ENCODE assay signal across 8 cellular contexts in genomic region chr2:135741043-135741394, GRCh38. TPM values are rescaled to one million over a fixed set of nuclear protein-coding genes. Genes with fewer than 3 reads are reported as not detected.
DNase-seq lines count a peak whose midpoint lies in the region; ATAC-seq, FAIRE-seq and TF ChIP-seq lines count a peak whose summit lies in the region.

No MANE protein-coding gene starts in this region.

- 83 to 84% (median 83%) methylated on average over 11 of the region's 11 CpGs for WGBS in heart left ventricle, 4 donors
- WGBS in mammary epithelial cell (ENCODE audit: low coverage, missing lambda C conversion rate), result 75% methylated on average over 11 of the region's 11 CpGs
- WGBS in upper lobe of left lung, 2 donors, result 82 to 83% methylated on average over 11 of the region's 11 CpGs

- peak overlapping the region in 10 of 12 donors; percentile 90 to 100 (median 98) for H3K27ac ChIP-seq in heart left ventricle
- no peak overlapping the region for H3K27ac ChIP-seq in mammary epithelial cell (ENCODE audit: insufficient read depth, low read depth, low read length)
- peak overlapping the region in 3 of 4 donors; percentile 99 to 100 (median 100) for H3K27ac ChIP-seq in upper lobe of left lung

- no peak for TF ChIP-seq CTCF in heart left ventricle (IDR thresholded peaks at IDR 0.05)
- TF ChIP-seq CTCF in mammary epithelial cell (conservative IDR thresholded peaks at IDR 0.05 in 1 of 2, IDR thresholded peaks at IDR 0.05 in 1 of 2; ENCODE audit: extremely low read depth in 1 of 2, insufficient read depth in 1 of 2, low read depth in 1 of 2, low read length in 2 of 2), result no peak
- no peak for TF ChIP-seq CTCF in upper lobe of left lung (IDR thresholded peaks at IDR 0.05)

- FAIRE-seq in HTR-8/SVneo (lab: Jason Lieb, UNC), result no peak

- in situ Hi-C loops in mammary epithelial cell (cut with MboI; ENCODE audit: low sequenced_read_pairs in 2 of 2), result no loop called here

- H3K27ac Mint-ChIP-seq in natural killer cell treated with Interleukin-12 subunit alpha and Interleukin-12 subunit beta and Interleukin-15 and Interleukin-18, amount 100 ng/mL, for 72 hours, result peak overlapping the region; percentile 92 to 98

- no peaks in the 10 kb centered on the region for H3K27me3 ChIP-seq in heart left ventricle
- H3K27me3 ChIP-seq in mammary epithelial cell (ENCODE audit: insufficient read depth, low read length), result no peaks in the 10 kb centered on the region
- H3K27me3 ChIP-seq in upper lobe of left lung, result no peaks in the 10 kb centered on the region

- DNase-seq in heart left ventricle (no peak), left cardiac atrium (no peak), mammary epithelial cell (no peak), upper lobe of left lung (no peak), HTR-8/SVneo (ENCODE audit: insufficient read length, low spot score) (no peak), cerebellar cortex (ENCODE audit: low spot score) (no peak)
- no peak for DNase-seq in natural killer cell treated with Interleukin-12 subunit alpha and Interleukin-12 subunit beta and Interleukin-15 and Interleukin-18, amount 100 ng/mL, for 72 hours (ENCODE audit: low spot score)

- CTCF ChIA-PET in mammary epithelial cell (lab: Charles Lee; ENCODE audit: low non-redundant PET), result interaction anchor here (0.6 to 0.7 kb wide), 2 partner anchors 10 to 57 kb away, joined by 3 to 10 read pairs; no protein-coding TSS in a partner anchor

- TF ChIP-seq EP300 in upper lobe of left lung (IDR thresholded peaks at IDR 0.05), result no peak

- H3K36me3 Mint-ChIP-seq in natural killer cell treated with Interleukin-12 subunit alpha and Interleukin-12 subunit beta and Interleukin-15 and Interleukin-18, amount 100 ng/mL, for 72 hours, result peaks cover 13% of the 10 kb centered on the region

- BruUV-seq in mammary epithelial cell (replicated peaks; lab: Mats Ljungman, UMichigan), result no TSS peak

- H3K9ac ChIP-seq in mammary epithelial cell (ENCODE audit: insufficient read depth, low read length), result no peak overlapping the region

- no peak for ATAC-seq in heart left ventricle
- no peak for ATAC-seq in left cardiac atrium
- no peak for ATAC-seq in natural killer cell treated with Interleukin-12 subunit alpha and Interleukin-12 subunit beta and Interleukin-15 and Interleukin-18, amount 100 ng/mL, for 72 hours
- ATAC-seq in upper lobe of left lung (ENCODE audit: low FRiP score in 2 of 2), result no peak
- no peak for ATAC-seq in HG03460 (IDR thresholded peaks at IDR 0.05; ENCODE audit: unreplicated experiment)

- H3K4me2 ChIP-seq in mammary epithelial cell (ENCODE audit: insufficient read depth, low read depth, low read length), result no peak overlapping the region

- H2AFZ ChIP-seq in mammary epithelial cell (ENCODE audit: low read depth, low read length), result peak overlapping the region; percentile 89

- peak overlapping the region; percentile 95 for H3K4me3 Mint-ChIP-seq in natural killer cell treated with Interleukin-12 subunit alpha and Interleukin-12 subunit beta and Interleukin-15 and Interleukin-18, amount 100 ng/mL, for 72 hours

- no peak for TF ChIP-seq POLR2A in heart left ventricle (IDR thresholded peaks at IDR 0.05)
- TF ChIP-seq POLR2A in upper lobe of left lung (IDR thresholded peaks at IDR 0.05), result no peak

- no peaks in the 10 kb centered on the region for H3K27me3 Mint-ChIP-seq in natural killer cell treated with Interleukin-12 subunit alpha and Interleukin-12 subunit beta and Interleukin-15 and Interleukin-18, amount 100 ng/mL, for 72 hours

- peaks cover 4% of the 10 kb centered on the region for H4K20me1 ChIP-seq in mammary epithelial cell (ENCODE audit: insufficient read depth, low read length)

- dilution Hi-C loops in mammary epithelial cell (cut with HindIII; ENCODE audit: low sequenced_read_pairs), result no loop called here

- peaks cover 0 to 13% (median 0%) of the 10 kb centered on the region in 9 donors for H3K36me3 ChIP-seq in heart left ventricle
- H3K36me3 ChIP-seq in mammary epithelial cell (ENCODE audit: insufficient read depth, low read length), result no peaks in the 10 kb centered on the region
- peaks cover 0 to 1% (median 0%) of the 10 kb centered on the region in 4 donors for H3K36me3 ChIP-seq in upper lobe of left lung

- H3K4me1 Mint-ChIP-seq in natural killer cell treated with Interleukin-12 subunit alpha and Interleukin-12 subunit beta and Interleukin-15 and Interleukin-18, amount 100 ng/mL, for 72 hours (ENCODE audit: low read depth in 2 of 2), result peaks cover 22 to 29% of the 10 kb centered on the region in 2 donors

- H3K79me2 ChIP-seq in mammary epithelial cell (ENCODE audit: insufficient read depth, low read length), result peaks cover 42% of the 10 kb centered on the region

- peak overlapping the region in 7 of 12 donors; percentile 76 to 100 (median 94) for H3K4me3 ChIP-seq in heart left ventricle
- no peak overlapping the region for H3K4me3 ChIP-seq in mammary epithelial cell (replicated peaks in 1 of 3; ENCODE audit: insufficient read depth in 1 of 3, low read depth in 2 of 3, low read length in 3 of 3)
- H3K4me3 ChIP-seq in upper lobe of left lung, result peak overlapping the region in 2 of 4 donors; percentile 61 to 90

- H3K4me1 ChIP-seq in heart left ventricle (peaks cover 0 to 34% (median 26%) of the 10 kb centered on the region in 12 donors), mammary epithelial cell (ENCODE audit: insufficient read depth, low read length) (peaks cover 19% of the 10 kb centered on the region), upper lobe of left lung (peaks cover 24 to 27% (median 25%) of the 10 kb centered on the region in 4 donors)

- H3K9me3 ChIP-seq in heart left ventricle (no peaks in the 10 kb centered on the region), mammary epithelial cell (replicated peaks; ENCODE audit: insufficient read depth, low read length) (no peaks in the 10 kb centered on the region), upper lobe of left lung (no peaks in the 10 kb centered on the region)

- no peaks in the 10 kb centered on the region for H3K9me3 Mint-ChIP-seq in natural killer cell treated with Interleukin-12 subunit alpha and Interleukin-12 subunit beta and Interleukin-15 and Interleukin-18, amount 100 ng/mL, for 72 hours

- intact Hi-C loops in heart left ventricle (cut with DNase I) (loop anchor here in 4 of 10 donors (2.0 to 10.0 kb wide), 4 partner anchors 206 to 689 kb away; partner anchors contain the start of genes R3HDM1 (in 4 of the 4), ZRANB3 (in 4 of the 4) and RAB3GAP1 (in 1 of the 4)), left cardiac atrium (cut with DNase I) (no loop called here), mammary epithelial cell (cut with micrococcal nuclease) (loop anchor here (1.0 kb wide), 1 partner anchor 737 kb away; no protein-coding TSS in a partner anchor)

RNA-seq across cellular contexts. Expression of gene UBXN4, which starts 0.6 kb away (rescaled TPM):
- total RNA-seq in heart left ventricle, result 10 to 100 TPM; 30.9 to 90.5 (median 57.0) TPM
- polyA plus RNA-seq in heart left ventricle, result 10 to 100 TPM; 28.2 to 43.3 TPM
- total RNA-seq in left cardiac atrium, result 10 to 100 TPM; 56.6 to 75.8 TPM
- 10 to 100 TPM; 72.2 to 72.9 TPM for total RNA-seq in mammary epithelial cell
- 34.0 TPM for polyA plus RNA-seq in mammary epithelial cell
- 29.6 TPM for polyA minus RNA-seq in mammary epithelial cell
- 100 to 1,000 TPM; 123 to 138 TPM for total RNA-seq in natural killer cell treated with Interleukin-12 subunit alpha and Interleukin-12 subunit beta and Interleukin-15 and Interleukin-18, amount 100 ng/mL, for 72 hours
- total RNA-seq in upper lobe of left lung, result 100 to 1,000 TPM in 1 of 6 donors, 10 to 100 TPM in 5; 34.0 to 101 (median 67.8) TPM

Comparison
In these comparisons a context has a peak if more than half of its experiments do, and no peak if none do; other contexts are left out.
1. H3K4me3 ChIP-seq: peak in heart left ventricle (7 of 12); none in mammary epithelial cell (0 of 3).